Comparison of ENCODE assay signal across 1 cellular context in the genomic region with DNA sequence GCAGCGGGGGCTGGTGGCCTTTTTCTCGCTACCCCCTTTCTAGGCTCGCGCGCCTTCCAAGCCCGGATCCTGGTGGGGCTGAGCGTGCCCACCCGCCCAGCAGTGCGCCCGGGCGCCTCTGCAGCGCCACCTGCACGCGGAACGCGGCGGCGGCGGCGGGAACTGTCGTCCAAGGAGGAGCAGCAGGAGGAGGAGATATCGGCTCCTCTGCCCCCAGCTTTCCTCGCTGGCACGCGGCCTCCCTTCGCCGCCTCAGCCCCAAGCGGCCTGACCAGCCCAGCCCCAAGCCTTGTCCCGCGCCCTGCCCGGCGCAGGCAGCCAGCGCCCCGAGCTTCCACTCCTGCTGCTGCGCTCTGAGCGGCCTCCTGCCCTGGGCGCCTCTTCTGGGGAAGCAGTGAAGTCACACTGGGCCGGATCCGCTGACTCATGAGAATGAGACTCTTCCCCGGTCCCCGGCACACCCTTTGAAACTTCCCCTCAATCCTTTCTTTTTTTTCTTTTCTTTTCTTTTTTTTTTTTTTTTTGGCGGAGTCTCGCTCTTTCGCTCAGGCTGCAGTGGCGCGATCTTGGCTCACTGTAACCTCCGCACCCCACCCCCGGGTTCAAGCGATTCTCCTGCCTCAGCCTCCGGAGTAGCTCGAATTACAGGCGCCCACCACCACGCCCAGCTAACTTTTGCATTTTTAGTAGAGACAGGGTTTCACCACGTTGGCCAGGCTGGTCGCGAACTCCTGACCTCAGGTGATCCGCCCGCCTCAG.
A peak's percentile ranks its signal among the peaks of the same experiment; 100 is the strongest.
TF ChIP-seq lines count a peak whose summit lies in the region.

No MANE protein-coding gene starts in this region.

TF ChIP-seq in SK-N-SH, 30 proteins besides CTCF, POLR2A, EP300 and RAD21 (continued from another document):
- no peak for TF ChIP-seq MEF2A (IDR thresholded peaks at IDR 0.05; ENCODE audit: borderline replicate concordance, low read depth)
- peak; percentile 31; the same call in 1 of the 2 replicates for TF ChIP-seq FOSL2 (IDR thresholded peaks at IDR 0.05; ENCODE audit: borderline replicate concordance, low read depth)
- peak; percentile 34; the same call in 1 of the 2 replicates for TF ChIP-seq SMC3 (IDR thresholded peaks at IDR 0.05; ENCODE audit: low read depth, low read length)
- peak; percentile 70 for TF ChIP-seq MAX (IDR thresholded peaks at IDR 0.05; ENCODE audit: low read depth)
